12 cellular contexts compared by ENCODE assay signal in genomic region chr17:33316733-33317132, GRCh38. TPM values are rescaled to one million over a fixed set of nuclear protein-coding genes. Genes with fewer than 3 reads are reported as not detected.
"Had no signal": no experiment of that assay in that cellular context is flagged by ENCODE, and none has a peak within 500 bp of the region (broad histone marks: within the 10 kb centered on the region; RNA-seq: fewer than 3 reads in every experiment).

No MANE protein-coding gene starts in this region.

- H3K4me3 ChIP-seq: GM23248, GM23338, HAP-1 had no signal

- H3K4me2 ChIP-seq: GM23338 had no signal

- H3K4me1 ChIP-seq: HAP-1 had no signal

- H3K9me3 ChIP-seq: HAP-1 had no signal

- H3K9ac ChIP-seq: GM23248 had no signal

- FAIRE-seq: H1, H54 had no signal

- H3K27ac ChIP-seq: GM23248 had no signal

- H2AFZ ChIP-seq: GM23248, GM23338 had no signal

- ATAC-seq: GM23338, HCT116 had no signal

- H3K36me3 ChIP-seq: HAP-1 had no signal

- DNase-seq: GM23248, GOT3, H7, H9, HCEC 1CT, HFFc6 had no signal

RNA-seq across cellular contexts. Expression of gene ASIC2, which starts 23.6 kb away (rescaled TPM):
- total RNA-seq: H4, HFFc6 had no signal
- polyA plus RNA-seq: GM23248 had no signal
